In the genomic region with DNA sequence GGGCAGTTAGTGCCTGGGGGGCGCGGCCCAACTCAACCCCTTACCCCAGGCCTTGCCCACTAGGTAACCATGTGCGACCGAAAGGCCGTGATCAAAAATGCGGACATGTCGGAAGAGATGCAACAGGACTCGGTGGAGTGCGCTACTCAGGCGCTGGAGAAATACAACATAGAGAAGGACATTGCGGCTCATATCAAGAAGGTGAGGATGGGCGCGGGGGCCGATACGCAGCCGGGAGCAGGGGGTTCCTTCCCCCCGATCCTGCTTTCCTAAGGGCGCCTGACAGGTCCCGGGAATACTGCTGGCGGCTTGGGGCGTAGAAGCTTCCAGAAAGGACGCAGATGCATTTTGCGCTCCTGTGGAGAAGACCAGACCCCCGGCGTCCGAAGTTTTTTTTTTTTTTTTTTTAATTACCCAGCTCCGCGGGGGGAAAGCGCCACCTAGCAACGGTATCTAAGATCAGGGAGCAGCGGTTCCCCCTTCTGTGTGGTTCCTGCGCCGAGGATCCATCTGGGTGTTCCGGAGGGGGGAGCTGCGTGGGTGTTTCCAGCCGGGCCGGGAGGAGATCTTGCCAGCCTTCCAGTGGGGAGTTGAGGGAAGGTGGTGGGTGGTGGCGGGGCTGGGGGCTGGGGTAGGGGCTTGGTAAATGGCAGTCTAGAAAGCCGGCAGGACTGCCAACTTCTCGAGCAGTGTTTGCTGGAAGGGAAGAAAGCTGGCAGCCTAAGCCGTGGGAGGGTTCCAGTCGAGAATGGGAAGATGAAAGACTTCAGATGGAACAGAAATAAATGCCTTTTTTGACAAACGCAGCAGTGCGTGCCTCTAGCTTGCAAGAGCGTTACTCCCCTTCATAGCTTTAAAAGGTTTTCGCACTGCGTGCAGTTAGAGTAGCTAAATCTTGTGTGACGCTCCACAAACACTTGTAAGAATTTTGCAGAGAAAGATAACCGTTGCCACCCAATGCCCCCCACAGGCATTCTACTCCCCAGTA, we compare ENCODE assay signal across 8 cellular contexts. TPM values are rescaled to one million over a fixed set of nuclear protein-coding genes. Genes with fewer than 3 reads are reported as not detected.
DNase-seq lines count a peak whose midpoint lies in the region; ATAC-seq lines count a peak whose summit lies in the region.

No MANE protein-coding gene starts in this region.

- peak overlapping the region; percentile 94 for H3K4me2 ChIP-seq in Karpas-422 (ENCODE audit: low read depth, low read length, poor library complexity, severe bottlenecking)

- DNase-seq in CD1c-positive myeloid dendritic cell (ENCODE audit: extremely low spot score) (peak; percentile 81), Karpas-422 (peak; percentile 80), UCSD-AML1 (lab: John Stamatoyannopoulos, UW; ENCODE audit: unreplicated experiment) (peak; percentile 68), T47D (ENCODE audit: low read depth in 1 of 2, low spot score in 1 of 2) (peak; percentile 43 to 53), iPS-NIHi11 (ENCODE audit: low spot score) (peak; percentile 61)

- peaks cover 19% of the 10 kb centered on the region for H3K4me1 ChIP-seq in Karpas-422 (ENCODE audit: low read length)

- H3K79me2 ChIP-seq in Karpas-422 (ENCODE audit: low read length): peaks cover 19% of the 10 kb centered on the region

- no peaks in the 10 kb centered on the region for H3K27me3 ChIP-seq in Karpas-422 (ENCODE audit: low read length)

- ATAC-seq in GM19438 (IDR thresholded peaks at IDR 0.05; ENCODE audit: low read depth, unreplicated experiment) (peak; percentile 21), HG03439 (IDR thresholded peaks at IDR 0.05; ENCODE audit: unreplicated experiment) (no peak)

- peaks cover 16% of the 10 kb centered on the region for H4K20me1 ChIP-seq in Karpas-422 (ENCODE audit: insufficient read depth, low read depth, low read length)

- H3K9me3 ChIP-seq in Karpas-422 (ENCODE audit: low read length): no peaks in the 10 kb centered on the region

- H3K9me2 ChIP-seq in Karpas-422 (replicated peaks; ENCODE audit: insufficient read depth, low read length): no peaks in the 10 kb centered on the region

- peaks cover 15% of the 10 kb centered on the region; the same call in 1 of the 2 replicates for H3K36me3 ChIP-seq in Karpas-422 (ENCODE audit: insufficient read depth, low read length)

- H3K27ac ChIP-seq in Karpas-422 (ENCODE audit: low read length): peak overlapping the region; percentile 86
- peak overlapping the region; percentile 76 to 99 (median 94) for H3K27ac ChIP-seq in skin epidermis

- peak overlapping the region; percentile 96 for H3K4me3 ChIP-seq in Karpas-422 (ENCODE audit: low read length)
- H3K4me3 ChIP-seq in skin epidermis: peak overlapping the region; percentile 71 to 99 (median 90)

- peak overlapping the region; percentile 96 for H3K9ac ChIP-seq in Karpas-422 (ENCODE audit: low read length)

- no peak overlapping the region for H2AFZ ChIP-seq in Karpas-422 (ENCODE audit: low read length)

- in situ Hi-C loops in T47D (cut with HindIII; ENCODE audit: low pct_unique_long_range_greater_than_20kb, low sequenced_read_pairs): no loop called here

RNA-seq across cellular contexts. Expression of a gene that starts 0.7 kb away (rescaled TPM):
- total RNA-seq in Karpas-422 (2014; rRNA removed; shearing (Covaris generic); ENCODE audit: low replicate concordance): 237 and 308 TPM in 2 replicates

RNA-seq across cellular contexts. Expression of a gene that starts 27.1 kb away (rescaled TPM):
- total RNA-seq in Karpas-422 (2014; rRNA removed; shearing (Covaris generic); ENCODE audit: low replicate concordance): 158 and 213 TPM in 2 replicates

RNA-seq across cellular contexts. Expression of a gene that starts 32.3 kb away (rescaled TPM):
- 26.3 and 31.5 TPM in 2 replicates for total RNA-seq in Karpas-422 (2014; rRNA removed; shearing (Covaris generic); ENCODE audit: low replicate concordance)

RNA-seq across cellular contexts. Expression of a gene that starts 37.5 kb away (rescaled TPM):
- total RNA-seq in Karpas-422 (2014; rRNA removed; shearing (Covaris generic); ENCODE audit: low replicate concordance): 59.8 and 65.5 TPM in 2 replicates

RNA-seq across cellular contexts. Expression of a gene that starts 50.4 kb away (rescaled TPM):
- total RNA-seq in Karpas-422 (2014; rRNA removed; shearing (Covaris generic); ENCODE audit: low replicate concordance): 18.7 and 21.9 TPM in 2 replicates
